Comparison of ENCODE assay signal across 1 cellular context in genomic region chr16:62068747-62069146, GRCh38.
A peak's percentile ranks its signal among the peaks of the same experiment; 100 is the strongest.
TF ChIP-seq lines count a peak whose summit lies in the region.

No MANE protein-coding gene starts in this region.

TF ChIP-seq in H1, 55 proteins besides CTCF, POLR2A, EP300 and RAD21:
- TF ChIP-seq BCL11A (IDR thresholded peaks at IDR 0.05; ENCODE audit: low read depth in 2 of 2, low read length in 2 of 2): no peak
- TF ChIP-seq SP2 (IDR thresholded peaks at IDR 0.05; ENCODE audit: low read length): peak; percentile 43; the same call in 1 of the 2 replicates
- TF ChIP-seq RBBP5 (IDR thresholded peaks at IDR 0.05; ENCODE audit: borderline replicate concordance, low read depth, low read length): no peak
